ENCODE assay signal across 8 cellular contexts in genomic region chr2:96010320-96011128, GRCh38. TPM values are rescaled to one million over a fixed set of nuclear protein-coding genes. Genes with fewer than 3 reads are reported as not detected.
DNase-seq lines count a peak whose midpoint lies in the region; ATAC-seq and TF ChIP-seq lines count a peak whose summit lies in the region.
"Not testable (repeated sequence)": the region's sequence is repeated elsewhere in the genome, so short reads cannot be mapped to it uniquely, and the experiment has no call there.

No MANE protein-coding gene starts in this region.

- H3K79me2 ChIP-seq in PC-9 (ENCODE audit: low read depth), result not testable (repeated sequence)

- BruUV-seq in PC-9 (replicated peaks; lab: Mats Ljungman, UMichigan), result TSS peak; percentile 67

- not testable (repeated sequence) for H3K9me2 ChIP-seq in PC-9 (ENCODE audit: insufficient read depth)

- H3K27ac ChIP-seq in PC-9 (peak overlapping the region; percentile 81), epithelial cell of prostate (peak overlapping the region; percentile 37), lung (ENCODE audit: low read depth in 1 of 2, low read length in 1 of 2) (peak overlapping the region; percentile 59 to 87)

- H3K27me3 ChIP-seq in PC-9 (ENCODE audit: insufficient read depth, low read depth); lung (ENCODE audit: control insufficient read depth, insufficient read depth): not testable (repeated sequence)

- in situ Hi-C loops in ACHN (cut with HindIII; ENCODE audit: low pct_ligation_motif_present, low pct_unique_long_range_greater_than_20kb, low sequenced_read_pairs), result not testable (repeated sequence)

- intact Hi-C loops in PC-9 (cut with micrococcal nuclease; ENCODE audit: unreplicated experiment), result not testable (repeated sequence)

- CTCF ChIA-PET in PC-9 (lab: Charles Lee), result interaction anchor here (1.1 kb wide), 1 partner anchor 18 kb away, joined by 4 read pairs; no protein-coding TSS in a partner anchor

- H3F3A ChIP-seq in PC-9 (ENCODE audit: insufficient read depth, low read depth), result not testable (repeated sequence)

- peaks cover 11% of the 10 kb centered on the region for H3K4me1 ChIP-seq in PC-9 (replicated peaks; ENCODE audit: insufficient read depth)
- H3K4me1 ChIP-seq in lung (ENCODE audit: control insufficient read depth in 2 of 2, insufficient read depth in 2 of 2, low read length in 2 of 2), result not testable (repeated sequence)

- TF ChIP-seq CTCF in PC-9 (conservative IDR thresholded peaks at IDR 0.05); lung (IDR thresholded peaks at IDR 0.05; ENCODE audit: control extremely low read depth, extremely low read depth): not testable (repeated sequence)

- not testable (repeated sequence) for H3K9me3 ChIP-seq in PC-9 (ENCODE audit: insufficient read depth, low read depth); lung (ENCODE audit: control insufficient read depth in 2 of 2, insufficient read depth in 1 of 2, low read length in 1 of 2)

- H4K20me1 ChIP-seq in PC-9 (ENCODE audit: insufficient read depth), result not testable (repeated sequence)

- POLR2A ChIA-PET in PC-9 (lab: Charles Lee; ENCODE audit: unreplicated experiment), result interaction anchor here (0.5 kb wide), 1 partner anchor 1649 kb away, joined by 4 read pairs; no protein-coding TSS in a partner anchor

- peak; percentile 98 for ATAC-seq in GM18909 (IDR thresholded peaks at IDR 0.05; ENCODE audit: poor library complexity, unreplicated experiment)
- peak; percentile 94 for ATAC-seq in HG02973 (IDR thresholded peaks at IDR 0.05; ENCODE audit: unreplicated experiment)
- ATAC-seq in lung (ENCODE audit: insufficient read depth, low FRiP score), result peak; percentile 99

- peak overlapping the region; percentile 75 for H3K4me2 ChIP-seq in PC-9

- H3K36me3 ChIP-seq in PC-9 (ENCODE audit: low read depth); lung (ENCODE audit: control insufficient read depth in 2 of 2, insufficient read depth in 2 of 2, low read length in 2 of 2): not testable (repeated sequence)

- 0 to 1% methylated on average over 22 to 34 of the region's 65 CpGs for WGBS in lung, 2 donors

- peak overlapping the region; percentile 69 for H2AFZ ChIP-seq in PC-9

- DNase-seq in ACHN (peak; percentile 90), PC-9 (peak; percentile 84 to 96), activated T-helper 1 cell treated with Interleukin-2 at 50 U/mL for 16 hours (ENCODE audit: low read depth) (peak; percentile 94), lung (ENCODE audit: low spot score) (peak; percentile 96)
- not testable (repeated sequence) for DNase-seq in epithelial cell of prostate (ENCODE audit: low read depth, low spot score)
- peak; percentile 96 to 97 for DNase-seq in stimulated activated CD4-positive, alpha-beta T cell treated with anti-CD3 and anti-CD28 coated beads, Interleukin-1b, Interleukin-23, amount 100 ng/mL, for 4 hours (ENCODE audit: low read depth in 2 of 2)

- H3K4me3 ChIP-seq in PC-9, result peak overlapping the region; percentile 63
- peak overlapping the region; percentile 48 for H3K4me3 ChIP-seq in lung

RNA-seq across cellular contexts. Expression of gene ANKRD36C, which starts 18.9 kb away (rescaled TPM):
- total RNA-seq in PC-9 (2021) (25.8 and 28.3 TPM in 2 replicates), lung (100 to 1,000 TPM in 1 of 2 donors, 10 to 100 TPM in 1; 23.2 to 114 TPM)
- polyA plus RNA-seq in lung, result 1 to 10 TPM; 2.6 to 5.5 TPM

RNA-seq across cellular contexts. Expression of gene GPAT2, which starts 24.2 kb away (rescaled TPM):
- total RNA-seq in PC-9 (2021) (9.1 and 11.0 TPM in 2 replicates), lung (1 to 10 TPM; 1.2 to 4.4 TPM)
- 1 to 10 TPM; 5.2 to 6.2 TPM for polyA plus RNA-seq in lung
